In genomic region chrX:119398974-119399771, GRCh38 we compare ENCODE assay signal across 8 cellular contexts. TPM values are rescaled to one million over a fixed set of nuclear protein-coding genes. Genes with fewer than 3 reads are reported as not detected.
DNase-seq lines count a peak whose midpoint lies in the region; ATAC-seq and TF ChIP-seq lines count a peak whose summit lies in the region.

SLC25A43 (plus strand) TSS chrX:119399336; CDS start chrX:119399404, 68 bp downstream.

- no peaks in the 10 kb centered on the region for H3F3A ChIP-seq in GM23338 (replicated peaks; ENCODE audit: low read depth)

- peak within 1 kb of the TSS; percentile 79 for H3K4me2 ChIP-seq in GM23338

- no peaks in the 10 kb centered on the region for H3K79me2 ChIP-seq in GM23338 (replicated peaks; ENCODE audit: insufficient read depth)

- intact Hi-C loops in thyroid gland (cut with DNase I), result no loop called here

- peak within 1 kb of the TSS; percentile 74 for H3K4me3 Mint-ChIP-seq in GM23338

- H3K9me3 ChIP-seq in muscle layer of duodenum (ENCODE audit: control insufficient read depth in 1 of 2, low read length in 2 of 2), result no peaks in the 10 kb centered on the region
- H3K9me3 ChIP-seq in thyroid gland, result no peaks in the 10 kb centered on the region

- peaks cover 11% of the 10 kb centered on the region; the same call in 1 of the 2 replicates for H3K27me3 ChIP-seq in GM23338 (ENCODE audit: insufficient read depth)
- no peaks in the 10 kb centered on the region for H3K27me3 ChIP-seq in muscle layer of duodenum (ENCODE audit: low read depth, low read length)
- H3K27me3 ChIP-seq in thyroid gland, result no peaks in the 10 kb centered on the region

- H3K27ac Mint-ChIP-seq in GM23338, result no peak within 1 kb of the TSS

- no peaks in the 10 kb centered on the region for H3K9me3 Mint-ChIP-seq in GM23338

- ATAC-seq in GM23338, result peak; percentile 89

- peaks cover 3% of the 10 kb centered on the region for H3K27me3 Mint-ChIP-seq in GM23338 (ENCODE audit: insufficient read depth, low read depth, poor library complexity)

- H3K27ac ChIP-seq in GM23338 (ENCODE audit: low read depth) (no peak within 1 kb of the TSS), muscle layer of duodenum (ENCODE audit: low read length) (peak within 1 kb of the TSS; percentile 75), thyroid gland (peak within 1 kb of the TSS in 2 of 3 donors; percentile 35 to 52)

- H3K4me1 ChIP-seq in GM23338 (ENCODE audit: insufficient read depth) (0 out of 2 replicates have a peak, but pooled peaks cover 4% of the 10 kb centered on the region), muscle layer of duodenum (ENCODE audit: control insufficient read depth in 1 of 2, insufficient read depth in 2 of 2, low read length in 2 of 2) (peaks cover 3 to 4% of the 10 kb centered on the region in 2 donors), thyroid gland (no peaks in the 10 kb centered on the region)

- peak; percentile 46 for DNase-seq in GM23338 (ENCODE audit: low spot score)
- peak; percentile 10 to 14 for DNase-seq in Kasumi-1 (lab: John Stamatoyannopoulos, UW)
- peak; percentile 29 for DNase-seq in activated CD8-positive, alpha-beta memory T cell treated with anti-CD3 and anti-CD28 coated beads, Interleukin-2, amount 50 U/mL, for 4 hours
- DNase-seq in epithelial cell of proximal tubule (ENCODE audit: low read depth), result no peak
- peak; percentile 15 to 21 for DNase-seq in thyroid gland
- DNase-seq in inferior parietal cortex (ENCODE audit: extremely low spot score), result no peak

- no peaks in the 10 kb centered on the region for H3K9me2 ChIP-seq in GM23338 (ENCODE audit: insufficient read depth)

- TF ChIP-seq CTCF in GM12875 (IDR thresholded peaks at IDR 0.05; ENCODE audit: borderline replicate concordance, insufficient read depth, low read depth, low read length), result no peak
- TF ChIP-seq CTCF in GM23338 (conservative IDR thresholded peaks at IDR 0.05; ENCODE audit: low read depth in 2 of 2), result no peak
- TF ChIP-seq CTCF in epithelial cell of proximal tubule (conservative IDR thresholded peaks at IDR 0.05; ENCODE audit: low read depth, low read length), result no peak
- no peak for TF ChIP-seq CTCF in thyroid gland (IDR thresholded peaks at IDR 0.05)

- no peaks in the 10 kb centered on the region for H4K20me1 ChIP-seq in GM23338 (replicated peaks; ENCODE audit: insufficient read depth)

- H3K4me3 ChIP-seq in GM12875 (ENCODE audit: low read depth, low read length), result peak within 1 kb of the TSS; percentile 78
- peak within 1 kb of the TSS; percentile 56 for H3K4me3 ChIP-seq in GM23338
- H3K4me3 ChIP-seq in epithelial cell of proximal tubule (ENCODE audit: low read depth, low read length), result peak within 1 kb of the TSS; percentile 66
- H3K4me3 ChIP-seq in muscle layer of duodenum (ENCODE audit: low read depth in 1 of 2, low read length in 2 of 2), result peak within 1 kb of the TSS; percentile 65 to 66
- peak within 1 kb of the TSS in 2 of 3 donors; percentile 30 to 57 for H3K4me3 ChIP-seq in thyroid gland (replicated peaks in 1 of 3)

- 1 to 3% methylated on average over 5 to 6 of the region's 77 CpGs for WGBS in thyroid gland, 2 donors

- H3K4me1 Mint-ChIP-seq in GM23338, result no peaks in the 10 kb centered on the region; the same call in 2 of the 3 replicates

- peak within 1 kb of the TSS; percentile 85 for H2AFZ ChIP-seq in GM23338

- H3K36me3 ChIP-seq in GM23338 (ENCODE audit: insufficient read depth) (no peaks in the 10 kb centered on the region), muscle layer of duodenum (ENCODE audit: control insufficient read depth in 1 of 2, insufficient read depth in 2 of 2, low read length in 2 of 2) (no peaks in the 10 kb centered on the region), thyroid gland (no peaks in the 10 kb centered on the region)

- no peaks in the 10 kb centered on the region for H3K36me3 Mint-ChIP-seq in GM23338 (ENCODE audit: low read depth)

- peak in 1 of 2 donors; percentile 17 for TF ChIP-seq POLR2A in thyroid gland (IDR thresholded peaks at IDR 0.05)

TF ChIP-seq in GM23338, 12 proteins besides CTCF, POLR2A, EP300 and RAD21:
- TF ChIP-seq ZNF331 (CRISPR knock-in tag; IDR thresholded peaks at IDR 0.05; ENCODE audit: low read depth) (no peak), POLR2AphosphoS5 (IDR thresholded peaks at IDR 0.05; ENCODE audit: low read depth) (peak; percentile 43; the same call in 1 of the 2 replicates), STAT1 (IDR thresholded peaks at IDR 0.05; ENCODE audit: unreplicated experiment) (no peak), ZNF462 (CRISPR knock-in tag; IDR thresholded peaks at IDR 0.05) (no peak), EZH2phosphoT487 (IDR thresholded peaks at IDR 0.05; ENCODE audit: unreplicated experiment) (no peak), ETS1 (IDR thresholded peaks at IDR 0.05) (no peak), CREB1 (CRISPR knock-in tag; IDR thresholded peaks at IDR 0.05; ENCODE audit: low read depth) (no peak), JUNB (IDR thresholded peaks at IDR 0.05; ENCODE audit: unreplicated experiment) (no peak)

RNA-seq across cellular contexts. Expression of gene SLC25A43, which starts in this region (rescaled TPM):
- 8.9 and 12.7 TPM in 2 replicates for total RNA-seq in GM23338 (2014; rRNA removed; shearing (Covaris generic))
- 7.1 and 8.7 TPM in 2 replicates for polyA plus RNA-seq in GM23338 (2016; fragmentation: Nextera tagmentation; extraction: Ambion mirVana)
- total RNA-seq in epithelial cell of proximal tubule (15.0 and 15.9 TPM in 2 replicates), thyroid gland (10 to 100 TPM in 2 of 4 donors, 1 to 10 TPM in 2; 2.6 to 19.2 (median 9.9) TPM)

Comparison
In these comparisons a context has a peak if more than half of its experiments do, and no peak if none do; other contexts are left out.
1. DNase-seq: peak in GM23338 (single experiment), Kasumi-1 (2 of 2), activated CD8-positive, alpha-beta memory T cell treated with anti-CD3 and anti-CD28 coated beads, Interleukin-2, amount 50 U/mL, for 4 hours (single experiment) and thyroid gland (2 of 2); none in epithelial cell of proximal tubule (single experiment) and inferior parietal cortex (single experiment).
2. Peak in every context shown above with its lines, with median percentiles within 50 percentile points of each other: H3K4me3 ChIP-seq.